19 cellular contexts compared by ENCODE assay signal in genomic region chr5:135342227-135342859, GRCh38. TPM values are rescaled to one million over a fixed set of nuclear protein-coding genes. Genes with fewer than 3 reads are reported as not detected.
DNase-seq lines count a peak whose midpoint lies in the region; ATAC-seq and TF ChIP-seq lines count a peak whose summit lies in the region.
"Had no signal": no experiment of that assay in that cellular context is flagged by ENCODE, and none has a peak within 500 bp of the region (broad histone marks: within the 10 kb centered on the region; RNA-seq: fewer than 3 reads in every experiment).

No MANE protein-coding gene starts in this region.

- POLR2A ChIA-PET in RWPE1 (lab: Yijun Ruan, JAX; ENCODE audit: low non-redundant PET), result no interaction called here

- H3K4me3 Mint-ChIP-seq in activated naive CD4-positive, alpha-beta T cell treated with anti-CD3 and anti-CD28 coated beads, Interleukin-2, amount 10 ng/mL, durations not matched to agents 7 days and 5 days, result no peak overlapping the region
- no peak overlapping the region for H3K4me3 Mint-ChIP-seq in memory B cell
- no peak overlapping the region for H3K4me3 Mint-ChIP-seq in stimulated activated naive B cell treated with anti-CD40 and anti-IgM and Interleukin-4, amounts not matched to agents 10 μg/mL and 1 μg/mL and 100 μg/mL, for 72 hours
- H3K4me3 Mint-ChIP-seq: B cell had no signal

- ATAC-seq in activated naive CD4-positive, alpha-beta T cell treated with anti-CD3 and anti-CD28 coated beads, Interleukin-2, amount 50 U/mL, for 72 hours, result no peak
- ATAC-seq in memory B cell (ENCODE audit: low read depth), result no peak
- peak; percentile 21 to 50 for ATAC-seq in stimulated activated naive B cell treated with anti-CD40 and anti-IgM and Interleukin-4, amounts not matched to agents 10 μg/mL and 1 μg/mL and 100 μg/mL, for 72 hours (replicated peaks)
- ATAC-seq: Right ventricle myocardium inferior had no signal

- H3K27ac ChIP-seq in RWPE1, result 0 out of 2 replicates have a peak overlapping the region, but pooled peaks have one; percentile 0

- peaks cover 0 to 6% of the 10 kb centered on the region in 2 donors for H3K36me3 Mint-ChIP-seq in activated naive CD4-positive, alpha-beta T cell treated with anti-CD3 and anti-CD28 coated beads, Interleukin-2, amount 50 U/mL, for 72 hours
- peaks cover 70% of the 10 kb centered on the region for H3K36me3 Mint-ChIP-seq in activated naive CD4-positive, alpha-beta T cell treated with anti-CD3 and anti-CD28 coated beads, Interleukin-2, amount 10 ng/mL, durations not matched to agents 7 days and 5 days
- peaks cover 35% of the 10 kb centered on the region for H3K36me3 Mint-ChIP-seq in memory B cell
- H3K36me3 Mint-ChIP-seq in stimulated activated naive B cell treated with anti-CD40 and anti-IgM and Interleukin-4, amounts not matched to agents 10 μg/mL and 1 μg/mL and 100 μg/mL, for 72 hours, result peaks cover 51 to 76% of the 10 kb centered on the region in 2 donors

- CTCF ChIA-PET in activated naive CD4-positive, alpha-beta T cell treated with anti-CD3 and anti-CD28 coated beads, Interleukin-2, amount 10 ng/mL, durations not matched to agents 7 days and 5 days (lab: Charles Lee), result interaction anchor here (1.2 kb wide), 1 partner anchor 9 kb away, joined by 3 read pairs; no protein-coding TSS in a partner anchor
- CTCF ChIA-PET in RWPE1 (lab: Yijun Ruan, JAX), result interaction anchor here (0.6 to 0.9 kb wide), 3 partner anchors 13 to 999 kb away, joined by 3 to 4 read pairs (median 3); no protein-coding TSS in a partner anchor

- no peak for TF ChIP-seq CTCF in RWPE1 (conservative IDR thresholded peaks at IDR 0.05; ENCODE audit: low read depth)

- peak overlapping the region; percentile 15 to 17 for H3K27ac Mint-ChIP-seq in activated naive CD4-positive, alpha-beta T cell treated with anti-CD3 and anti-CD28 coated beads, Interleukin-2, amount 50 U/mL, for 72 hours
- H3K27ac Mint-ChIP-seq in activated naive CD4-positive, alpha-beta T cell treated with anti-CD3 and anti-CD28 coated beads, Interleukin-2, amount 10 ng/mL, durations not matched to agents 7 days and 5 days, result no peak overlapping the region
- H3K27ac Mint-ChIP-seq in memory B cell, result peak overlapping the region; percentile 50
- H3K27ac Mint-ChIP-seq in stimulated activated naive B cell treated with anti-CD40 and anti-IgM and Interleukin-4, amounts not matched to agents 10 μg/mL and 1 μg/mL and 100 μg/mL, for 72 hours, result no peak overlapping the region
- H3K27ac Mint-ChIP-seq: B cell had no signal

- H3K4me1 Mint-ChIP-seq in activated naive CD4-positive, alpha-beta T cell treated with anti-CD3 and anti-CD28 coated beads, Interleukin-2, amount 10 ng/mL, durations not matched to agents 7 days and 5 days, result no peaks in the 10 kb centered on the region
- H3K4me1 Mint-ChIP-seq in memory B cell, result peaks cover 10% of the 10 kb centered on the region
- H3K4me1 Mint-ChIP-seq in stimulated activated naive B cell treated with anti-CD40 and anti-IgM and Interleukin-4, amounts not matched to agents 10 μg/mL and 1 μg/mL and 100 μg/mL, for 72 hours, result peaks cover 23 to 30% of the 10 kb centered on the region in 2 donors

- H3K9me3 Mint-ChIP-seq in activated naive CD4-positive, alpha-beta T cell treated with anti-CD3 and anti-CD28 coated beads, Interleukin-2, amount 50 U/mL, for 72 hours, result no peaks in the 10 kb centered on the region
- no peaks in the 10 kb centered on the region for H3K9me3 Mint-ChIP-seq in activated naive CD4-positive, alpha-beta T cell treated with anti-CD3 and anti-CD28 coated beads, Interleukin-2, amount 10 ng/mL, durations not matched to agents 7 days and 5 days
- H3K9me3 Mint-ChIP-seq in memory B cell, result no peaks in the 10 kb centered on the region
- H3K9me3 Mint-ChIP-seq in stimulated activated naive B cell treated with anti-CD40 and anti-IgM and Interleukin-4, amounts not matched to agents 10 μg/mL and 1 μg/mL and 100 μg/mL, for 72 hours, result no peaks in the 10 kb centered on the region
- H3K9me3 Mint-ChIP-seq: CD4-positive, CD25-positive, alpha-beta regulatory T cell had no signal

- no peaks in the 10 kb centered on the region for H3K27me3 Mint-ChIP-seq in activated naive CD4-positive, alpha-beta T cell treated with anti-CD3 and anti-CD28 coated beads, Interleukin-2, amount 10 ng/mL, durations not matched to agents 7 days and 5 days
- no peaks in the 10 kb centered on the region for H3K27me3 Mint-ChIP-seq in memory B cell
- no peaks in the 10 kb centered on the region for H3K27me3 Mint-ChIP-seq in stimulated activated naive B cell treated with anti-CD40 and anti-IgM and Interleukin-4, amounts not matched to agents 10 μg/mL and 1 μg/mL and 100 μg/mL, for 72 hours
- H3K27me3 Mint-ChIP-seq: B cell; CD4-positive, CD25-positive, alpha-beta regulatory T cell had no signal

- DNase-seq in activated naive CD4-positive, alpha-beta T cell treated with anti-CD3 and anti-CD28 coated beads, Interleukin-2, amount 50 U/mL, for 72 hours (ENCODE audit: low spot score in 2 of 2), result no peak
- DNase-seq in activated naive CD4-positive, alpha-beta T cell treated with anti-CD3 and anti-CD28 coated beads, Interleukin-2, amount 10 ng/mL, durations not matched to agents 7 days and 5 days, result no peak
- DNase-seq in RWPE1 (ENCODE audit: low spot score), result no peak
- DNase-seq in memory B cell (ENCODE audit: low spot score in 2 of 2), result no peak
- no peak for DNase-seq in stimulated activated naive B cell treated with anti-CD40 and anti-IgM and Interleukin-4, amounts not matched to agents 10 μg/mL and 1 μg/mL and 100 μg/mL, for 72 hours
- DNase-seq in kidney glomerular epithelial cell (lab: John Stamatoyannopoulos, UW), result no peak
- no peak for DNase-seq in stimulated activated CD8-positive, alpha-beta memory T cell treated with anti-CD3 and anti-CD28 coated beads, Interleukin-4, amount 100 ng/mL, for 48 hours
- DNase-seq: Caco-2; CD4-positive, CD25-positive, alpha-beta regulatory T cell; EL; IMR-90; Karpas-422; MM.1S; NCI-H1092 treated with DMSO at 0.1 percent for 48 hours; NCI-H1694; NCI-H226; NCI-H524 treated with DMSO at 0.1 percent for 48 hours had no signal

RNA-seq across cellular contexts. Expression of gene MACROH2A1, which starts 56.7 kb away (rescaled TPM):
- total RNA-seq in activated naive CD4-positive, alpha-beta T cell treated with anti-CD3 and anti-CD28 coated beads, Interleukin-2, amount 50 U/mL, for 72 hours, result 100 to 1,000 TPM in 1 of 2 donors, 10 to 100 TPM in 1; 90.2 to 166 TPM

Comparison
In these comparisons a context has a peak if more than half of its experiments do, and no peak if none do; other contexts are left out.
1. H3K27ac Mint-ChIP-seq: peak in activated naive CD4-positive, alpha-beta T cell treated with anti-CD3 and anti-CD28 coated beads, Interleukin-2, amount 50 U/mL, for 72 hours (2 of 2) and memory B cell (single experiment); none in activated naive CD4-positive, alpha-beta T cell treated with anti-CD3 and anti-CD28 coated beads, Interleukin-2, amount 10 ng/mL, durations not matched to agents 7 days and 5 days (single experiment) and stimulated activated naive B cell treated with anti-CD40 and anti-IgM and Interleukin-4, amounts not matched to agents 10 μg/mL and 1 μg/mL and 100 μg/mL, for 72 hours (single experiment).
2. ATAC-seq: peak in stimulated activated naive B cell treated with anti-CD40 and anti-IgM and Interleukin-4, amounts not matched to agents 10 μg/mL and 1 μg/mL and 100 μg/mL, for 72 hours (2 of 2); none in activated naive CD4-positive, alpha-beta T cell treated with anti-CD3 and anti-CD28 coated beads, Interleukin-2, amount 50 U/mL, for 72 hours (0 of 2) and memory B cell (single experiment).